Comparison of ENCODE assay signal across 8 cellular contexts in the genomic region with DNA sequence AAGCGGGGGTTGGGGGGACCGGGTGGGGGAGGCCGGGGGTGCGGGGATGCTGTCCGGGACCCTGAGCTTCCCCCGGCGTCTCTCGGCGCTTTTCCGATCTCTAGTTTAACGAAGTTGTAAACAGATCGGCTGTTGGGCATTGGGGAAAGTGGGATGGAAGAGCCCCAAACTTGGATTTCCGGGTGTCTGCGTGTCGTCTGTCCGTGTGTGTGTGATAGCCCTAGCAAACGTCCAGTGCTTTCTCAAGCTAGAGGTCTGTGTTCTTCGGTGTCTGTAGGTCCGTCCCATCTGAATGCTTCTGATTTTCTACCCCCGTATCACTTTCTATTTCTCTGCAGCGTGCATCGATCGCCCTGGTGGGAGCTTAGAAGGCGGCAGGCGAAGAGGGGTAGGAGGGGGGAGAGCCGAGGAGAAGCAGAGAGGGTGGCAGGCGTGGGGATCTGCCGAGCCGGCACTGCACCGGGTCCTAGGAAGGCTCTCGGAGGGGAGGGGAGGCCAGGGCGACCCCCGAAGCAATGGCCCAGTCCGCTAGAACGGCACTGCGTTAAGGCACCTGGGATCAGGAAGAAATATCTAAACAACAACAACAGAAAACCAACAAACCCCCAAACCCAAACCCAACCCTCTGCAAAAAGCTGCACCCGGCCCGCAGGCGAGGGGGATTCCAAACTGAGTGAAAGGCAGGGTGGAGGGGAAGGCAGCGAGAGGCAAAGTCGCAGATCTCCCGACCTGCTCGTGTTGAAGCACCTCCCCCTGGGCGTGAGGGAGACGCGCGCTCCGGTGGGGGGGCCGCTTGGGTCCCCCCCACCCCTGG. TPM values are rescaled to one million over a fixed set of nuclear protein-coding genes. Genes with fewer than 3 reads are reported as not detected.
DNase-seq lines count a peak whose midpoint lies in the region; ATAC-seq and TF ChIP-seq lines count a peak whose summit lies in the region.

No MANE protein-coding gene starts in this region.

- peak overlapping the region; percentile 92 for H3K4me3 Mint-ChIP-seq in type B pancreatic cell

- 1 to 2% methylated on average over 49 of the region's 49 CpGs for WGBS in heart right ventricle, 2 donors
- 3% methylated on average over 23 of the region's 49 CpGs for WGBS in right lobe of liver (ENCODE audit: insufficient coverage, low coverage, low lambda C conversion rate, missing lambda C conversion rate)

- H3K27me3 ChIP-seq in heart right ventricle (peaks cover 10 to 96% (median 90%) of the 10 kb centered on the region in 7 donors), ascending aorta (peaks cover 6% of the 10 kb centered on the region), right lobe of liver (peaks cover 6 to 35% of the 10 kb centered on the region in 2 donors), SJCRH30 (no peaks in the 10 kb centered on the region; the same call in 1 of the 2 replicates)

- H3K4me3 ChIP-seq in heart right ventricle (peak overlapping the region; percentile 18 to 51 (median 41)), ascending aorta (peak overlapping the region; percentile 51 to 76), right lobe of liver (peak overlapping the region in 2 of 3 donors; percentile 9 to 31), SJCRH30 (no peak overlapping the region)

- no peak overlapping the region for H3K27ac Mint-ChIP-seq in type B pancreatic cell

- TF ChIP-seq POLR2A in right lobe of liver (IDR thresholded peaks at IDR 0.05) = no peak

- H3K27ac ChIP-seq in heart right ventricle = no peak overlapping the region
- no peak overlapping the region for H3K27ac ChIP-seq in ascending aorta
- no peak overlapping the region for H3K27ac ChIP-seq in right lobe of liver
- H3K27ac ChIP-seq in SJCRH30 = no peak overlapping the region

- H3K9me3 Mint-ChIP-seq in type B pancreatic cell = peaks cover 9% of the 10 kb centered on the region

- peaks cover 19% of the 10 kb centered on the region for H3K36me3 Mint-ChIP-seq in type B pancreatic cell

- peak in 1 of 8 donors; percentile 34 for ATAC-seq in heart right ventricle
- no peak for ATAC-seq in Right ventricle myocardium inferior
- peak in 1 of 4 donors; percentile 13 for ATAC-seq in right lobe of liver
- no peak for ATAC-seq in GM19395 (IDR thresholded peaks at IDR 0.05; ENCODE audit: unreplicated experiment)

- TF ChIP-seq CTCF in heart right ventricle (IDR thresholded peaks at IDR 0.05) (no peak), ascending aorta (IDR thresholded peaks at IDR 0.05) (no peak), right lobe of liver (IDR thresholded peaks at IDR 0.05) (no peak), type B pancreatic cell (conservative IDR thresholded peaks at IDR 0.05) (no peak)

- H3K4me1 ChIP-seq in heart right ventricle = peaks cover 3 to 31% (median 25%) of the 10 kb centered on the region in 9 donors
- peaks cover 0 to 23% of the 10 kb centered on the region in 2 donors for H3K4me1 ChIP-seq in ascending aorta
- peaks cover 0 to 12% (median 0%) of the 10 kb centered on the region in 4 donors for H3K4me1 ChIP-seq in right lobe of liver
- H3K4me1 ChIP-seq in SJCRH30 = no peaks in the 10 kb centered on the region

- H3K36me3 ChIP-seq in heart right ventricle = no peaks in the 10 kb centered on the region
- H3K36me3 ChIP-seq in ascending aorta = no peaks in the 10 kb centered on the region
- no peaks in the 10 kb centered on the region for H3K36me3 ChIP-seq in right lobe of liver
- no peaks in the 10 kb centered on the region for H3K36me3 ChIP-seq in SJCRH30

- DNase-seq in heart right ventricle = no peak
- DNase-seq in Right ventricle myocardium inferior (ENCODE audit: missing footprints) = no peak
- no peak for DNase-seq in ascending aorta (ENCODE audit: low spot score in 2 of 2)
- no peak for DNase-seq in right lobe of liver
- no peak for DNase-seq in type B pancreatic cell (ENCODE audit: extremely low spot score, unreplicated experiment)
- no peak for DNase-seq in DMS153 treated with DMSO at 0.1 percent for 48 hours (lab: John Stamatoyannopoulos, UW; ENCODE audit: unreplicated experiment)
- no peak for DNase-seq in SJCRH30

- H3K4me1 Mint-ChIP-seq in type B pancreatic cell (ENCODE audit: unreplicated experiment) = no peaks in the 10 kb centered on the region

- H3K9me3 ChIP-seq in heart right ventricle (no peaks in the 10 kb centered on the region), ascending aorta (no peaks in the 10 kb centered on the region), right lobe of liver (no peaks in the 10 kb centered on the region), SJCRH30 (replicated peaks) (no peaks in the 10 kb centered on the region)

- intact Hi-C loops in heart right ventricle (cut with DNase I) = no loop called here
- intact Hi-C loops in Right ventricle myocardium inferior (cut with DNase I) = no loop called here
- intact Hi-C loops in ascending aorta (cut with DNase I) = no loop called here
- intact Hi-C loops in right lobe of liver (cut with DNase I) = no loop called here

- H3K27me3 Mint-ChIP-seq in type B pancreatic cell = peaks cover 51% of the 10 kb centered on the region

RNA-seq across cellular contexts. Expression of gene KCNA1, which starts 1.0 kb away (rescaled TPM):
- total RNA-seq in heart right ventricle = under 1 TPM in 1 of 10 donors, not detected in 9; 0.22 TPM
- polyA plus RNA-seq in heart right ventricle = not detected
- total RNA-seq in Right ventricle myocardium inferior = not detected
- total RNA-seq in ascending aorta = not detected
- not detected for total RNA-seq in right lobe of liver
- 0.26 and 1.8 TPM in 2 replicates for total RNA-seq in type B pancreatic cell (ENCODE audit: low replicate concordance)
- not detected in 2 replicates for total RNA-seq in SJCRH30 (2014; rRNA removed; shearing (Covaris generic))
